ENCODE assay signal across 19 cellular contexts in the genomic region with DNA sequence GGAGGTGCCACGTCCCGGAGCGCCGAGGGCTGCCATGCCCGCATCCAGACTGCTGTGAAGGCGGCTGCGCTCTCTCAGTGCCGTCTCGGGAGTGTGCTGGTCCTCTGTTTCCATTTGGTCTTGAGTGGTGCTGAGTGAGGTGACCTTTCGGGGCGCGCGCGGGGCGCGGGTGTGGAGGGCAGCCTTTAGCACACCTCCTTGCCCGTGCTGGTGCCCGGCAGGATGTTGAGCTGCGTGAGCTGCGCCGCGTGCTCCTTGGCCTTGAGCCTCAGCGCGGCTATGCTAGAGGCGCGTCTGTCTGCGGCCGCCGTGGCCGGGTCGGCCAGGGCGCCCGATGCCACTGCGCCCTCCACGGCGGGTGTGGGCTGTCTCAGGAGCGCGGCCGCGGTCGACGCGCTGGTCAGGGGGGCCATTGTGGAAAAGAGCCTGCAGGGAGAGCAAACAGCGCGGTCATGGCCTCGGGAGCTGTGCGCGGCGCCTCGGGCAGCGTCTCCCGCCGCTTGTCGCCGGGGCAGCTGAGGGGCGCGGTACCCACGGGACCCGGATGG. TPM values are rescaled to one million over a fixed set of nuclear protein-coding genes. Genes with fewer than 3 reads are reported as not detected.
A peak's percentile ranks its signal among the peaks of the same experiment; 100 is the strongest.
DNase-seq lines count a peak whose midpoint lies in the region; ATAC-seq and TF ChIP-seq lines count a peak whose summit lies in the region.
"Had no signal": no experiment of that assay in that cellular context is flagged by ENCODE, and none has a peak within 500 bp of the region (broad histone marks: within the 10 kb centered on the region; RNA-seq: fewer than 3 reads in every experiment).

No MANE protein-coding gene starts in this region.

- no peaks in the 10 kb centered on the region for H4K20me1 ChIP-seq in mammary epithelial cell (ENCODE audit: insufficient read depth, low read length)

- peak overlapping the region; percentile 88 for H3K4me2 ChIP-seq in mammary epithelial cell (ENCODE audit: insufficient read depth, low read depth, low read length)

- TF ChIP-seq EP300 in stomach (IDR thresholded peaks at IDR 0.05): no peak

- H3K36me3 ChIP-seq in mammary epithelial cell (ENCODE audit: insufficient read depth, low read length): no peaks in the 10 kb centered on the region
- no peaks in the 10 kb centered on the region for H3K36me3 ChIP-seq in stomach
- H3K36me3 ChIP-seq: colonic mucosa, thyroid gland had no signal

- no peak for DNase-seq in activated CD4-positive, alpha-beta T cell treated with anti-CD3 and anti-CD28 coated beads for 36 hours
- DNase-seq in activated CD4-positive, alpha-beta T cell treated with anti-CD3 and anti-CD28 coated beads for 1 hour: no peak
- DNase-seq in mammary epithelial cell: no peak
- peak in 1 of 2 experiments; percentile 46 for DNase-seq in mesothelial cell of epicardium (ENCODE audit: low spot score in 2 of 2, unreplicated experiment in 2 of 2)
- no peak for DNase-seq in stomach
- no peak for DNase-seq in Ammon's horn (ENCODE audit: low spot score)
- DNase-seq in T-helper 2 cell treated with Interferon-gamma antibody and Interleukin-4, amounts not matched to agents 5 μg/mL and 100 μg/mL, for 36 hours (ENCODE audit: low spot score): no peak
- DNase-seq: activated CD4-positive, CD25-positive, alpha-beta regulatory T cell treated with anti-CD3 and anti-CD28 coated beads, Interleukin-2, amount 50 U/mL, for 72 hours; activated gamma-delta T cell; colonic mucosa; DMS79; left ventricle myocardium superior; NCI-H1092 treated with DMSO at 0.1 percent for 48 hours; NCI-H774; thyroid gland had no signal

- H3K4me3 Mint-ChIP-seq in activated CD4-positive, alpha-beta T cell treated with anti-CD3 and anti-CD28 coated beads for 36 hours: peak overlapping the region; percentile 18
- H3K4me3 Mint-ChIP-seq in mesothelial cell of epicardium: peak overlapping the region; percentile 59
- H3K4me3 Mint-ChIP-seq in T-helper 2 cell treated with Interferon-gamma antibody and Interleukin-4, amounts not matched to agents 5 μg/mL and 100 μg/mL, for 36 hours: no peak overlapping the region

- H3K27ac Mint-ChIP-seq in activated CD4-positive, alpha-beta T cell treated with anti-CD3 and anti-CD28 coated beads for 36 hours: no peak overlapping the region
- no peak overlapping the region for H3K27ac Mint-ChIP-seq in mesothelial cell of epicardium
- no peak overlapping the region for H3K27ac Mint-ChIP-seq in T-helper 2 cell treated with Interferon-gamma antibody and Interleukin-4, amounts not matched to agents 5 μg/mL and 100 μg/mL, for 36 hours

- H3K36me3 Mint-ChIP-seq in activated CD4-positive, alpha-beta T cell treated with anti-CD3 and anti-CD28 coated beads for 36 hours (ENCODE audit: low read depth): peaks cover 4% of the 10 kb centered on the region
- peaks cover 5% of the 10 kb centered on the region for H3K36me3 Mint-ChIP-seq in mesothelial cell of epicardium
- peaks cover 1% of the 10 kb centered on the region for H3K36me3 Mint-ChIP-seq in T-helper 2 cell treated with Interferon-gamma antibody and Interleukin-4, amounts not matched to agents 5 μg/mL and 100 μg/mL, for 36 hours (ENCODE audit: low read depth)

- no peak for TF ChIP-seq POLR2A in stomach (IDR thresholded peaks at IDR 0.05)

- H3K27ac ChIP-seq in mammary epithelial cell (ENCODE audit: insufficient read depth, low read depth, low read length) (no peak overlapping the region), stomach (no peak overlapping the region)
- H3K27ac ChIP-seq: A549, colonic mucosa, SK-N-MC, thyroid gland had no signal

- H3K9me3 Mint-ChIP-seq in activated CD4-positive, alpha-beta T cell treated with anti-CD3 and anti-CD28 coated beads for 36 hours (ENCODE audit: low read depth): no peaks in the 10 kb centered on the region
- H3K9me3 Mint-ChIP-seq in mesothelial cell of epicardium: no peaks in the 10 kb centered on the region
- H3K9me3 Mint-ChIP-seq in T-helper 2 cell treated with Interferon-gamma antibody and Interleukin-4, amounts not matched to agents 5 μg/mL and 100 μg/mL, for 36 hours: no peaks in the 10 kb centered on the region

- H2AFZ ChIP-seq in mammary epithelial cell (ENCODE audit: low read depth, low read length): peak overlapping the region; percentile 49

- intact Hi-C loops in activated CD4-positive, alpha-beta T cell treated with anti-CD3 and anti-CD28 coated beads for 36 hours (cut with DNase I, micrococcal nuclease): loop anchor here in 1 of 2 experiments (5.0 to 10.0 kb wide), 2 partner anchors 167 to 1670 kb away; partner anchors contain the start of gene PTCHD1
- intact Hi-C loops in mammary epithelial cell (cut with micrococcal nuclease): no loop called here
- intact Hi-C loops in stomach (cut with DNase I; ENCODE audit: low total_unique reads): no loop called here

- H3K27me3 Mint-ChIP-seq in activated CD4-positive, alpha-beta T cell treated with anti-CD3 and anti-CD28 coated beads for 36 hours: peaks cover 43% of the 10 kb centered on the region
- H3K27me3 Mint-ChIP-seq in mesothelial cell of epicardium (ENCODE audit: low read depth): peaks cover 94% of the 10 kb centered on the region
- peaks cover 49% of the 10 kb centered on the region for H3K27me3 Mint-ChIP-seq in T-helper 2 cell treated with Interferon-gamma antibody and Interleukin-4, amounts not matched to agents 5 μg/mL and 100 μg/mL, for 36 hours (ENCODE audit: low read depth)

- H3K9ac ChIP-seq in mammary epithelial cell (ENCODE audit: insufficient read depth, low read length): no peak overlapping the region

- H3K27me3 ChIP-seq in mammary epithelial cell (ENCODE audit: insufficient read depth, low read length) (peaks cover 20% of the 10 kb centered on the region), stomach (peaks cover 33 to 82% (median 70%) of the 10 kb centered on the region in 3 donors)

- peaks cover 5% of the 10 kb centered on the region for H3K4me1 Mint-ChIP-seq in activated CD4-positive, alpha-beta T cell treated with anti-CD3 and anti-CD28 coated beads for 36 hours
- peaks cover 19% of the 10 kb centered on the region for H3K4me1 Mint-ChIP-seq in mesothelial cell of epicardium
- H3K4me1 Mint-ChIP-seq in T-helper 2 cell treated with Interferon-gamma antibody and Interleukin-4, amounts not matched to agents 5 μg/mL and 100 μg/mL, for 36 hours (ENCODE audit: low read depth): peaks cover 5% of the 10 kb centered on the region

- TF ChIP-seq CTCF in mammary epithelial cell (conservative IDR thresholded peaks at IDR 0.05 in 1 of 2, IDR thresholded peaks at IDR 0.05 in 1 of 2; ENCODE audit: extremely low read depth in 1 of 2, insufficient read depth in 1 of 2, low read depth in 1 of 2, low read length in 2 of 2): no peak
- TF ChIP-seq CTCF in mesothelial cell of epicardium (IDR thresholded peaks at IDR 0.05; ENCODE audit: unreplicated experiment): no peak
- TF ChIP-seq CTCF in stomach (IDR thresholded peaks at IDR 0.05): no peak

- 51% methylated on average over 8 of the region's 59 CpGs for WGBS in mammary epithelial cell (ENCODE audit: low coverage, missing lambda C conversion rate)
- WGBS in stomach, 5 donors: 1 to 35% (median 10%) methylated on average over 10 to 59 of the region's 59 CpGs

- peaks cover 15% of the 10 kb centered on the region for H3K4me1 ChIP-seq in mammary epithelial cell (ENCODE audit: insufficient read depth, low read length)
- H3K4me1 ChIP-seq in stomach: peaks cover 14 to 43% (median 31%) of the 10 kb centered on the region in 4 donors
- H3K4me1 ChIP-seq: A549, colonic mucosa had no signal

- no peak for ATAC-seq in activated CD4-positive, alpha-beta T cell treated with anti-CD3 and anti-CD28 coated beads for 36 hours
- ATAC-seq in GM21786 (IDR thresholded peaks at IDR 0.05; ENCODE audit: unreplicated experiment): no peak
- ATAC-seq: left ventricle myocardium superior had no signal

- CTCF ChIA-PET in activated CD4-positive, alpha-beta T cell treated with anti-CD3 and anti-CD28 coated beads for 36 hours (lab: Charles Lee): no interaction called here
- CTCF ChIA-PET in mammary epithelial cell (lab: Charles Lee; ENCODE audit: low non-redundant PET): no interaction called here

- no peaks in the 10 kb centered on the region for H3K79me2 ChIP-seq in mammary epithelial cell (ENCODE audit: insufficient read depth, low read length)

- dilution Hi-C loops in mammary epithelial cell (cut with HindIII; ENCODE audit: low sequenced_read_pairs): no loop called here

- peak overlapping the region; percentile 11 to 30 (median 23) for H3K4me3 ChIP-seq in mammary epithelial cell (replicated peaks in 1 of 3; ENCODE audit: insufficient read depth in 1 of 3, low read depth in 2 of 3, low read length in 3 of 3)
- peak overlapping the region in 3 of 4 donors; percentile 21 to 47 (median 30) for H3K4me3 ChIP-seq in stomach
- H3K4me3 ChIP-seq: A549, colonic mucosa, SK-N-MC had no signal

- POLR2A ChIA-PET in activated CD4-positive, alpha-beta T cell treated with anti-CD3 and anti-CD28 coated beads for 36 hours (lab: Charles Lee): no interaction called here

- H3K9me3 ChIP-seq in mammary epithelial cell (replicated peaks; ENCODE audit: insufficient read depth, low read length): peaks cover 3% of the 10 kb centered on the region
- peaks cover 0 to 12% (median 3%) of the 10 kb centered on the region in 4 donors for H3K9me3 ChIP-seq in stomach
- H3K9me3 ChIP-seq: A549, colonic mucosa, thyroid gland had no signal

- in situ Hi-C loops in mammary epithelial cell (cut with MboI; ENCODE audit: low sequenced_read_pairs in 2 of 2): no loop called here

- no TSS peak for BruUV-seq in mammary epithelial cell (replicated peaks; lab: Mats Ljungman, UMichigan)

RNA-seq across cellular contexts. Expression of gene ARX, which starts 11.2 kb away (rescaled TPM):
- not detected for total RNA-seq in activated CD4-positive, alpha-beta T cell treated with anti-CD3 and anti-CD28 coated beads for 36 hours
- total RNA-seq in mammary epithelial cell: not detected
- not detected for polyA plus RNA-seq in mammary epithelial cell
- not detected for polyA minus RNA-seq in mammary epithelial cell
- not detected in 3 replicates for total RNA-seq in mesothelial cell of epicardium
- 1 to 10 TPM in 1 of 5 donors, under 1 TPM in 3, not detected in 1; 0.18 to 1.8 (median 0.43) TPM for total RNA-seq in stomach
- polyA plus RNA-seq in stomach: under 1 TPM; 0.18 to 0.87 (median 0.76) TPM
- total RNA-seq: fibroblast of villous mesenchyme, left ventricle myocardium superior had no signal
